Comparison of ENCODE assay signal across 16 cellular contexts in the genomic region with DNA sequence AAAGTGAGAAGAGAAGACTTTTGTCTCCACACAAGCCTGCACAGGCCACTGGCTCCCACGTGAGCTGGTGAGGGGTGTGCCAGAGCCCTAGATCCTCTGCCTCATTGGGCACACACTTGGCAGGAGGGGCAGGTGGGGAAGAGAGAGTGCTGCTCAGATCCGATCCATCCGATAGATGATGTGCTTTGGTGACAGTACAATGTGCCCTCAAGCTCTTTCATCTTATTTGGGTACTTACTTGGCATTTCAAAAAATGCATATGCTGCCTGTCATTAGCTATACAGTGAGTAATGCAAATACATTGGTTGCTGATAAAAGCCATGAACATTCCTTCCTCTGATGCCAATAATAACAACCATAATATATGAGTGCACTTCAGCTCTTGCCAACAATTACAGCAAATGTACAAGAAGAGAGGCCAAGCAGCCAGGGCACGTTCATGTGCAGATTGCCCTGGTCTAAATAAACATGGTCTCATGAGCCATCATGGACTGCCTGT.
A peak's percentile ranks its signal among the peaks of the same experiment; 100 is the strongest.
DNase-seq lines count a peak whose midpoint lies in the region; TF ChIP-seq lines count a peak whose summit lies in the region.
"Had no signal": no experiment of that assay in that cellular context is flagged by ENCODE, and none has a peak within 500 bp of the region (broad histone marks: within the 10 kb centered on the region; RNA-seq: fewer than 3 reads in every experiment).

No MANE protein-coding gene starts in this region.

- TF ChIP-seq CTCF in HEK293 (tag by site-specific recombination; IDR thresholded peaks at IDR 0.05) (no peak), chondrocyte (IDR thresholded peaks at IDR 0.05) (no peak), osteocyte (IDR thresholded peaks at IDR 0.05) (no peak)

- CTCF ChIA-PET in HEK293 (lab: Yijun Ruan, JAX), result no interaction called here

- H3K36me3 Mint-ChIP-seq in chondrocyte (ENCODE audit: low read depth) (peaks cover 2% of the 10 kb centered on the region), osteocyte (ENCODE audit: unreplicated experiment) (no peaks in the 10 kb centered on the region)
- H3K36me3 Mint-ChIP-seq: activated CD4-positive, alpha-beta memory T cell treated with anti-CD3 and anti-CD28 coated beads for 36 hours; CD4-positive, CD25-positive, alpha-beta regulatory T cell; mesothelial cell of epicardium had no signal

- H3K9me3 Mint-ChIP-seq in chondrocyte (ENCODE audit: low read depth), result peaks cover 2% of the 10 kb centered on the region
- no peaks in the 10 kb centered on the region for H3K9me3 Mint-ChIP-seq in osteocyte (ENCODE audit: unreplicated experiment)
- H3K9me3 Mint-ChIP-seq: activated CD4-positive, alpha-beta memory T cell treated with anti-CD3 and anti-CD28 coated beads for 36 hours; CD4-positive, CD25-positive, alpha-beta regulatory T cell; dendritic cell treated with granulocyte-macrophage colony-stimulating factor and Interleukin-4, amounts not matched to agents 40 ng/mL and 50 ng/mL, for 4 days had no signal

- H3K36me3 ChIP-seq in HEK293 (ENCODE audit: control insufficient read depth in 2 of 2, insufficient read depth in 1 of 2, low read length in 2 of 2), result no peaks in the 10 kb centered on the region

- no peak overlapping the region for H3K4me3 ChIP-seq in HEK293 (ENCODE audit: low read depth, low read length)
- H3K4me3 ChIP-seq: GM23338 had no signal

- peaks cover 33% of the 10 kb centered on the region for H3K4me1 Mint-ChIP-seq in chondrocyte (ENCODE audit: low read depth)
- peaks cover 23% of the 10 kb centered on the region for H3K4me1 Mint-ChIP-seq in osteocyte (ENCODE audit: unreplicated experiment)
- H3K4me1 Mint-ChIP-seq: CD4-positive, CD25-positive, alpha-beta regulatory T cell had no signal

- DNase-seq in NCI-H510A (lab: John Stamatoyannopoulos, UW) (peak; percentile 32), chondrocyte (ENCODE audit: low spot score) (no peak), osteocyte (ENCODE audit: extremely low spot score, unreplicated experiment) (no peak), AG20443 (ENCODE audit: low spot score) (no peak), middle frontal gyrus (ENCODE audit: extremely low spot score, low spot score) (no peak), midbrain (lab: John Stamatoyannopoulos, UW) (no peak), foreskin melanocyte (no peak)
- DNase-seq: activated CD4-positive, alpha-beta memory T cell treated with anti-CD3 and anti-CD28 coated beads for 36 hours; activated gamma-delta T cell treated with Interleukin-2 at 50 U/mL for 16 hours; CD4-positive, CD25-positive, alpha-beta regulatory T cell; KBM-7; retina had no signal

- H3K27ac Mint-ChIP-seq in chondrocyte (ENCODE audit: unreplicated experiment) (peak overlapping the region; percentile 84), osteocyte (ENCODE audit: unreplicated experiment) (peak overlapping the region; percentile 36)
- H3K27ac Mint-ChIP-seq: activated CD4-positive, alpha-beta memory T cell treated with anti-CD3 and anti-CD28 coated beads for 36 hours; CD4-positive, CD25-positive, alpha-beta regulatory T cell; dendritic cell treated with granulocyte-macrophage colony-stimulating factor and Interleukin-4, amounts not matched to agents 40 ng/mL and 50 ng/mL, for 4 days; GM23338; mesothelial cell of epicardium had no signal

- POLR2A ChIA-PET in HEK293 (lab: Yijun Ruan, JAX), result no interaction called here

- no peaks in the 10 kb centered on the region for H3K9me3 ChIP-seq in HEK293 (ENCODE audit: control insufficient read depth, insufficient read depth, low read depth, low read length)

- H3K27me3 Mint-ChIP-seq in chondrocyte (ENCODE audit: low read depth) (peaks cover 2% of the 10 kb centered on the region), osteocyte (ENCODE audit: unreplicated experiment) (no peaks in the 10 kb centered on the region)
- H3K27me3 Mint-ChIP-seq: activated CD4-positive, alpha-beta memory T cell treated with anti-CD3 and anti-CD28 coated beads for 36 hours; dendritic cell treated with granulocyte-macrophage colony-stimulating factor and Interleukin-4, amounts not matched to agents 40 ng/mL and 50 ng/mL, for 4 days had no signal

- H3K4me1 ChIP-seq in HEK293 (ENCODE audit: control insufficient read depth, insufficient read depth, low read length), result peaks cover 12% of the 10 kb centered on the region

- H3K4me3 Mint-ChIP-seq in chondrocyte (ENCODE audit: unreplicated experiment) (no peak overlapping the region), osteocyte (ENCODE audit: unreplicated experiment) (no peak overlapping the region)
- H3K4me3 Mint-ChIP-seq: activated CD4-positive, alpha-beta memory T cell treated with anti-CD3 and anti-CD28 coated beads for 36 hours; CD4-positive, CD25-positive, alpha-beta regulatory T cell; dendritic cell treated with granulocyte-macrophage colony-stimulating factor and Interleukin-4, amounts not matched to agents 40 ng/mL and 50 ng/mL, for 4 days; GM23338; mesothelial cell of epicardium had no signal

- 0 out of 2 replicates have a peak overlapping the region, but pooled peaks have one; percentile 5 for H3K27ac ChIP-seq in HEK293 (ENCODE audit: extremely low read depth, low read depth, low read length)

TF ChIP-seq in HEK293, 187 proteins besides CTCF, POLR2A, EP300 and RAD21 (continues in another document):
- TF ChIP-seq ZNF221 (tag by site-specific recombination; IDR thresholded peaks at IDR 0.05; ENCODE audit: borderline replicate concordance), result no peak
- peak; percentile 38; the same call in 1 of the 2 replicates for TF ChIP-seq OSR2 (tag by site-specific recombination; IDR thresholded peaks at IDR 0.05)
- TF ChIP-seq ZNF416 (tag by site-specific recombination; IDR thresholded peaks at IDR 0.05), result peak; percentile 88; the same call in 1 of the 2 replicates
- TF ChIP-seq, protein P1, sequence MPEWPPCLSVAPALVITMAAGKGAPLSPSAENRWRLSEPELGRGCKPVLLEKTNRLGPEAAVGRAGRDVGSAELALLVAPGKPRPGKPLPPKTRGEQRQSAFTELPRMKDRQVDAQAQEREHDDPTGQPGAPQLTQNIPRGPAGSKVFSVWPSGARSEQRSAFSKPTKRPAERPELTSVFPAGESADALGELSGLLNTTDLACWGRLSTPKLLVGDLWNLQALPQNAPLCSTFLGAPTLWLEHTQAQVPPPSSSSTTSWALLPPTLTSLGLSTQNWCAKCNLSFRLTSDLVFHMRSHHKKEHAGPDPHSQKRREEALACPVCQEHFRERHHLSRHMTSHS (tag by site-specific recombination; IDR thresholded peaks at IDR 0.05), result 0 out of 2 replicates have a peak, but pooled peaks have one; percentile 34
- TF ChIP-seq ZNF48 (tag by site-specific recombination; IDR thresholded peaks at IDR 0.05), result no peak
- TF ChIP-seq ZNF174 (tag by site-specific recombination; IDR thresholded peaks at IDR 0.05), result no peak
- no peak for TF ChIP-seq ZNF560 (tag by site-specific recombination; IDR thresholded peaks at IDR 0.05; ENCODE audit: borderline replicate concordance)
- no peak for TF ChIP-seq ZNF266 (tag by site-specific recombination; IDR thresholded peaks at IDR 0.05; ENCODE audit: low read depth)
- TF ChIP-seq ZNF658 (tag by site-specific recombination; IDR thresholded peaks at IDR 0.05), result no peak
- TF ChIP-seq ZNF629 (tag by site-specific recombination; IDR thresholded peaks at IDR 0.05), result 0 out of 2 replicates have a peak, but pooled peaks have one; percentile 18
- no peak for TF ChIP-seq ZBTB10 (tag by site-specific recombination; IDR thresholded peaks at IDR 0.05)
- TF ChIP-seq, protein P2, sequence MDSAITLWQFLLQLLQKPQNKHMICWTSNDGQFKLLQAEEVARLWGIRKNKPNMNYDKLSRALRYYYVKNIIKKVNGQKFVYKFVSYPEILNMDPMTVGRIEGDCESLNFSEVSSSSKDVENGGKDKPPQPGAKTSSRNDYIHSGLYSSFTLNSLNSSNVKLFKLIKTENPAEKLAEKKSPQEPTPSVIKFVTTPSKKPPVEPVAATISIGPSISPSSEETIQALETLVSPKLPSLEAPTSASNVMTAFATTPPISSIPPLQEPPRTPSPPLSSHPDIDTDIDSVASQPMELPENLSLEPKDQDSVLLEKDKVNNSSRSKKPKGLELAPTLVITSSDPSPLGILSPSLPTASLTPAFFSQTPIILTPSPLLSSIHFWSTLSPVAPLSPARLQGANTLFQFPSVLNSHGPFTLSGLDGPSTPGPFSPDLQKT (IDR thresholded peaks at IDR 0.05; ENCODE audit: borderline replicate concordance, low read depth, low read length), result no peak
- no peak for TF ChIP-seq MYNN (tag by site-specific recombination; IDR thresholded peaks at IDR 0.05; ENCODE audit: borderline replicate concordance)
- no peak for TF ChIP-seq ZBTB26 (tag by site-specific recombination; optimal IDR thresholded peaks at IDR 0.05)
- TF ChIP-seq KLF8 (tag by site-specific recombination; IDR thresholded peaks at IDR 0.05), result no peak
- TF ChIP-seq ZXDB (tag by site-specific recombination; IDR thresholded peaks at IDR 0.05), result peak; percentile 80
